ENCODE assay signal across 19 cellular contexts in the genomic region with DNA sequence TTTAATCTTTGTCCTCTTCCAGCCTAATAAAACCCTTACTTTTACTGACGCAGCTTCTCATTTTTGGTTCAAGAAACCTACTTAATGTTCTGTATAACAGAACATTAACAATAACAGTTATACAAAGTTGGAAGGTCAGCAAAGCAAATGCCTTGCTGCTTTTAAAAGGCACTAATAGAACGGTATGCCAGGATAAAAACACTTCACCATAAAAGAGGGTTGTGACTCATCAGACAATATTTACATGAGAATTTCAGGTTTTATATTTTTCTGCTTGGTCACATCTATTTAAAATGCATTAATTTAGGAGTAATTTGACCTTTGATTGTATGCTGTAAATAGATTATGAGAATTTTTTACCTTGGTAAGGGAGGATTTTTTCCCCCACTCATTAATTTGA. TPM values are rescaled to one million over a fixed set of nuclear protein-coding genes. Genes with fewer than 3 reads are reported as not detected.
DNase-seq lines count a peak whose midpoint lies in the region; ATAC-seq and TF ChIP-seq lines count a peak whose summit lies in the region.
"Had no signal": no experiment of that assay in that cellular context is flagged by ENCODE, and none has a peak within 500 bp of the region (broad histone marks: within the 10 kb centered on the region; RNA-seq: fewer than 3 reads in every experiment).

No MANE protein-coding gene starts in this region.

- H3K9me2 ChIP-seq in PC-3 (replicated peaks; ENCODE audit: low read length), result no peaks in the 10 kb centered on the region

- H3F3A ChIP-seq in PC-3 (ENCODE audit: low read length, unreplicated experiment), result peaks cover 3% of the 10 kb centered on the region

- ATAC-seq in PC-3 (peak; percentile 55), HG02981 (IDR thresholded peaks at IDR 0.05; ENCODE audit: unreplicated experiment) (no peak), GM18858 (IDR thresholded peaks at IDR 0.05; ENCODE audit: unreplicated experiment) (no peak)
- ATAC-seq: GM12878; natural killer cell treated with Interleukin-12 subunit alpha and Interleukin-12 subunit beta and Interleukin-15 and Interleukin-18, amount 100 ng/mL, for 72 hours had no signal

- no peaks in the 10 kb centered on the region for H3K9me3 ChIP-seq in PC-3 (ENCODE audit: low read length)
- H3K9me3 ChIP-seq: BLaER1, MG63, spleen had no signal

- H3K79me2 ChIP-seq in PC-3 (ENCODE audit: low read length), result no peaks in the 10 kb centered on the region
- H3K79me2 ChIP-seq: parathyroid adenoma had no signal

- TF ChIP-seq CTCF in PC-3 (conservative IDR thresholded peaks at IDR 0.05; ENCODE audit: low read depth, low read length) (no peak), foreskin fibroblast (IDR thresholded peaks at IDR 0.05; ENCODE audit: low read depth, low read length) (no peak)

- no peak overlapping the region for H3K4me3 ChIP-seq in PC-3 (ENCODE audit: low read length)
- no peak overlapping the region for H3K4me3 ChIP-seq in foreskin fibroblast (ENCODE audit: low read depth in 1 of 2, low read length in 2 of 2)
- peak overlapping the region; percentile 38 for H3K4me3 ChIP-seq in skeletal muscle cell (ENCODE audit: low read depth, low read length)
- H3K4me3 ChIP-seq: BLaER1, GM12878, MG63, spleen had no signal

- POLR2A ChIA-PET in PC-3 (lab: Charles Lee; ENCODE audit: unreplicated experiment), result no interaction called here

- no peak overlapping the region for H3K9ac ChIP-seq in PC-3 (ENCODE audit: low read length)
- H3K9ac ChIP-seq: BLaER1, parathyroid adenoma had no signal

- intact Hi-C loops in PC-3 (cut with micrococcal nuclease), result no loop called here

- DNase-seq in NCI-H748 treated with DMSO at 0.1 percent for 48 hours (lab: John Stamatoyannopoulos, UW) (peak; percentile 3), NCI-H748 (lab: John Stamatoyannopoulos, UW; ENCODE audit: unreplicated experiment) (no peak), PC-3 (peak; percentile 66), foreskin fibroblast (peak; percentile 4 to 30), skeletal muscle cell (ENCODE audit: low read depth) (no peak)
- DNase-seq in stimulated activated CD4-positive, alpha-beta T cell treated with anti-CD3 and anti-CD28 coated beads, Interleukin-4, amount 100 ng/mL, for 1 hour, result no peak
- DNase-seq: activated CD4-positive, alpha-beta T cell treated with anti-CD3 and anti-CD28 coated beads, Interleukin-2, amount 10 ng/mL, durations not matched to agents 7 days and 5 days; caudate nucleus; MG63; NCI-H1694 treated with DMSO at 0.1 percent for 48 hours; NCI-H345; spleen had no signal

- H3K27me3 ChIP-seq in PC-3 (ENCODE audit: low read length), result no peaks in the 10 kb centered on the region
- H3K27me3 ChIP-seq: BLaER1, MG63, spleen had no signal

- H3K36me3 ChIP-seq in PC-3 (ENCODE audit: low read depth, low read length), result no peaks in the 10 kb centered on the region
- H3K36me3 ChIP-seq: BLaER1, MG63, spleen had no signal

- CTCF ChIA-PET in PC-3 (lab: Charles Lee), result no interaction called here

- H3K27ac ChIP-seq in PC-3 (ENCODE audit: low read length), result peak overlapping the region; percentile 31
- H3K27ac ChIP-seq: BLaER1, parathyroid adenoma, spleen had no signal

- H3K4me2 ChIP-seq in PC-3 (ENCODE audit: low read length), result peak overlapping the region; percentile 49
- H3K4me2 ChIP-seq: BLaER1 had no signal

- H3K4me1 ChIP-seq in PC-3 (ENCODE audit: insufficient read depth, low read length), result peaks cover 52% of the 10 kb centered on the region
- H3K4me1 ChIP-seq: BLaER1, parathyroid adenoma, spleen had no signal

- H4K20me1 ChIP-seq in PC-3 (ENCODE audit: low read length), result no peaks in the 10 kb centered on the region
- H4K20me1 ChIP-seq: BLaER1 had no signal

- H2AFZ ChIP-seq in PC-3 (ENCODE audit: low read length), result no peak overlapping the region
- H2AFZ ChIP-seq: parathyroid adenoma had no signal

- no TSS peak for BruUV-seq in PC-3 (replicated peaks; lab: Mats Ljungman, UMichigan)

RNA-seq across cellular contexts. Expression of a gene that starts 3.0 kb away (rescaled TPM):
- total RNA-seq in PC-3 (2014; rRNA removed), result 0.07 and 0.12 TPM in 2 replicates
- total RNA-seq: A172; natural killer cell treated with Interleukin-12 subunit alpha and Interleukin-12 subunit beta and Interleukin-15 and Interleukin-18, amount 100 ng/mL, for 72 hours had no signal

RNA-seq across cellular contexts. Expression of a gene that starts 33.2 kb away (rescaled TPM):
- 3.3 and 3.8 TPM in 2 replicates for total RNA-seq in PC-3 (2014; rRNA removed)

Comparison
In these comparisons a context has a peak if more than half of its experiments do, and no peak if none do; other contexts are left out.
1. DNase-seq: peak in NCI-H748 treated with DMSO at 0.1 percent for 48 hours (single experiment), PC-3 (single experiment) and foreskin fibroblast (2 of 2); none in NCI-H748 (single experiment), skeletal muscle cell (single experiment) and stimulated activated CD4-positive, alpha-beta T cell treated with anti-CD3 and anti-CD28 coated beads, Interleukin-4, amount 100 ng/mL, for 1 hour (single experiment).